17 cellular contexts compared by ENCODE assay signal in genomic region chr6:108383967-108384366, GRCh38.
DNase-seq lines count a peak whose midpoint lies in the region; ATAC-seq and TF ChIP-seq lines count a peak whose summit lies in the region.
"Had no signal": no experiment of that assay in that cellular context is flagged by ENCODE, and none has a peak within 500 bp of the region (broad histone marks: within the 10 kb centered on the region; RNA-seq: fewer than 3 reads in every experiment).

No MANE protein-coding gene starts in this region.

- H3K18ac ChIP-seq in trophoblast cell (ENCODE audit: low read length) = no peak overlapping the region

- CTCF ChIA-PET in PC-3 (lab: Charles Lee) = no interaction called here

- POLR2A ChIA-PET in PC-3 (lab: Charles Lee; ENCODE audit: unreplicated experiment) = no interaction called here

- no peak overlapping the region for H2AFZ ChIP-seq in PC-3 (ENCODE audit: low read length)
- H2AFZ ChIP-seq in trophoblast cell (ENCODE audit: insufficient read depth, low read length, poor library complexity) = no peak overlapping the region

- H3K27ac ChIP-seq in PC-3 (ENCODE audit: low read length) (no peak overlapping the region), trophoblast cell (ENCODE audit: low read depth, low read length) (peak overlapping the region; percentile 92), esophagus squamous epithelium (no peak overlapping the region)
- H3K27ac ChIP-seq: A549, Peyer's patch, SJCRH30 had no signal

- no peaks in the 10 kb centered on the region for H3K9me2 ChIP-seq in PC-3 (replicated peaks; ENCODE audit: low read length)

- H3K14ac ChIP-seq in trophoblast cell (ENCODE audit: low read length) = no peak overlapping the region

- TF ChIP-seq POLR2A in esophagus squamous epithelium (IDR thresholded peaks at IDR 0.05) = no peak

- ATAC-seq in PC-3 (no peak), HG03095 (IDR thresholded peaks at IDR 0.05; ENCODE audit: unreplicated experiment) (no peak)
- ATAC-seq: A549 had no signal

- H3K9ac ChIP-seq in PC-3 (ENCODE audit: low read length) (no peak overlapping the region), trophoblast cell (ENCODE audit: low read length) (no peak overlapping the region)

- no peaks in the 10 kb centered on the region for H3F3A ChIP-seq in PC-3 (ENCODE audit: low read length, unreplicated experiment)

- no peaks in the 10 kb centered on the region for H3K36me3 ChIP-seq in PC-3 (ENCODE audit: low read depth, low read length)
- peaks cover 2% of the 10 kb centered on the region in 2 experiments for H3K36me3 ChIP-seq in trophoblast cell (ENCODE audit: control insufficient read depth in 1 of 2, insufficient read depth in 2 of 2, low read length in 2 of 2)
- H3K36me3 ChIP-seq in esophagus squamous epithelium = no peaks in the 10 kb centered on the region
- H3K36me3 ChIP-seq: Peyer's patch had no signal

- no CpG with 5 or more reads among the region's 1 CpG for WGBS in trophoblast cell (ENCODE audit: extremely low coverage, insufficient coverage, insufficient read length)
- WGBS in esophagus squamous epithelium, 2 donors = 60 to 73% methylated on average over 1 of the region's 1 CpG

- H3K36me3 Mint-ChIP-seq in endothelial cell (ENCODE audit: low read depth, unreplicated experiment) = peaks cover 4% of the 10 kb centered on the region
- no peaks in the 10 kb centered on the region for H3K36me3 Mint-ChIP-seq in activated CD4-positive, alpha-beta T cell treated with anti-CD3 and anti-CD28 coated beads, Interleukin-2, amount 10 ng/mL, durations not matched to agents 24 days and 14 days (ENCODE audit: low read depth)

- no peak overlapping the region for H2AK5ac ChIP-seq in trophoblast cell (ENCODE audit: low read length)

- no peaks in the 10 kb centered on the region for H4K20me1 ChIP-seq in PC-3 (ENCODE audit: low read length)

- no peaks in the 10 kb centered on the region for H3K9me3 Mint-ChIP-seq in endothelial cell (ENCODE audit: unreplicated experiment)
- H3K9me3 Mint-ChIP-seq in activated CD4-positive, alpha-beta T cell treated with anti-CD3 and anti-CD28 coated beads, Interleukin-2, amount 10 ng/mL, durations not matched to agents 24 days and 14 days = no peaks in the 10 kb centered on the region

- peak overlapping the region; percentile 77 for H2BK5ac ChIP-seq in trophoblast cell (ENCODE audit: low read depth, low read length, poor library complexity)

- H3K79me2 ChIP-seq in PC-3 (ENCODE audit: low read length) (no peaks in the 10 kb centered on the region), trophoblast cell (ENCODE audit: control insufficient read depth, insufficient read depth, low read length, poor library complexity) (no peaks in the 10 kb centered on the region)

- H2BK12ac ChIP-seq in trophoblast cell (ENCODE audit: low read length) = no peak overlapping the region

- no peak overlapping the region for H4K8ac ChIP-seq in trophoblast cell (ENCODE audit: low read depth, low read length)

- peak; percentile 39 for DNase-seq in EH (ENCODE audit: low read depth)
- DNase-seq in PC-3 = peak; percentile 4
- no peak for DNase-seq in endothelial cell (ENCODE audit: low spot score)
- peak; percentile 96 to 99 for DNase-seq in trophoblast cell
- DNase-seq in NAMALWA (ENCODE audit: low spot score) = no peak
- DNase-seq in esophagus squamous epithelium (lab: John Stamatoyannopoulos, UW) = no peak
- DNase-seq in activated CD4-positive, alpha-beta T cell treated with anti-CD3 and anti-CD28 coated beads, Interleukin-2, amount 10 ng/mL, durations not matched to agents 24 days and 14 days = no peak
- DNase-seq: DMS53, H9, IMR-90, Kasumi-1, NCI-H1048, Peyer's patch, SJCRH30 had no signal

- H3K4me2 ChIP-seq in PC-3 (ENCODE audit: low read length) (no peak overlapping the region), trophoblast cell (ENCODE audit: low read length) (peak overlapping the region; percentile 38)
- H3K4me2 ChIP-seq: A549 had no signal

- H3K4me1 ChIP-seq in PC-3 (ENCODE audit: insufficient read depth, low read length) = no peaks in the 10 kb centered on the region
- H3K4me1 ChIP-seq in trophoblast cell (ENCODE audit: control insufficient read depth in 1 of 2, insufficient read depth in 2 of 2, low read length in 2 of 2) = peaks cover 4 to 11% of the 10 kb centered on the region in 2 experiments
- H3K4me1 ChIP-seq in esophagus squamous epithelium = peaks cover 0 to 22% (median 6%) of the 10 kb centered on the region in 3 donors
- H3K4me1 ChIP-seq: A549, Peyer's patch, SJCRH30 had no signal

- no peak overlapping the region for H3K23ac ChIP-seq in trophoblast cell (ENCODE audit: low read length)

- peak overlapping the region; percentile 65 for H3K27ac Mint-ChIP-seq in endothelial cell (ENCODE audit: unreplicated experiment)
- no peak overlapping the region for H3K27ac Mint-ChIP-seq in activated CD4-positive, alpha-beta T cell treated with anti-CD3 and anti-CD28 coated beads, Interleukin-2, amount 10 ng/mL, durations not matched to agents 24 days and 14 days
- H3K27ac Mint-ChIP-seq: H9 had no signal

- no peak overlapping the region for H4K12ac ChIP-seq in trophoblast cell (ENCODE audit: low read depth, low read length)

- no peaks in the 10 kb centered on the region for H3K27me3 ChIP-seq in PC-3 (ENCODE audit: low read length)
- no peaks in the 10 kb centered on the region for H3K27me3 ChIP-seq in trophoblast cell (ENCODE audit: insufficient read depth, low read length)
- H3K27me3 ChIP-seq in esophagus squamous epithelium = no peaks in the 10 kb centered on the region
- H3K27me3 ChIP-seq: Peyer's patch, SJCRH30 had no signal

- peaks cover 11% of the 10 kb centered on the region for H3K4me1 Mint-ChIP-seq in endothelial cell (ENCODE audit: unreplicated experiment)
- H3K4me1 Mint-ChIP-seq in activated CD4-positive, alpha-beta T cell treated with anti-CD3 and anti-CD28 coated beads, Interleukin-2, amount 10 ng/mL, durations not matched to agents 24 days and 14 days = no peaks in the 10 kb centered on the region
- H3K4me1 Mint-ChIP-seq: CD14-positive monocyte, H9 had no signal

- no peaks in the 10 kb centered on the region for H3K27me3 Mint-ChIP-seq in endothelial cell (ENCODE audit: unreplicated experiment)
- H3K27me3 Mint-ChIP-seq in activated CD4-positive, alpha-beta T cell treated with anti-CD3 and anti-CD28 coated beads, Interleukin-2, amount 10 ng/mL, durations not matched to agents 24 days and 14 days = no peaks in the 10 kb centered on the region

- H3K9me3 ChIP-seq in PC-3 (ENCODE audit: low read length) = no peaks in the 10 kb centered on the region
- H3K9me3 ChIP-seq in trophoblast cell (ENCODE audit: insufficient read depth, low read depth, low read length) = no peaks in the 10 kb centered on the region
- no peaks in the 10 kb centered on the region for H3K9me3 ChIP-seq in esophagus squamous epithelium
- H3K9me3 ChIP-seq: A549, Peyer's patch, SJCRH30 had no signal

- H3K4ac ChIP-seq in trophoblast cell (ENCODE audit: low read depth, low read length) = no peak overlapping the region

- intact Hi-C loops in PC-3 (cut with micrococcal nuclease) (no loop called here), esophagus squamous epithelium (cut with DNase I) (no loop called here)
- intact Hi-C loops in activated CD4-positive, alpha-beta T cell treated with anti-CD3 and anti-CD28 coated beads, Interleukin-2, amount 10 ng/mL, durations not matched to agents 24 days and 14 days (cut with micrococcal nuclease) = no loop called here

- TF ChIP-seq CTCF in PC-3 (conservative IDR thresholded peaks at IDR 0.05; ENCODE audit: low read depth, low read length) (no peak), endothelial cell (IDR thresholded peaks at IDR 0.05; ENCODE audit: unreplicated experiment) (no peak), esophagus squamous epithelium (IDR thresholded peaks at IDR 0.05) (no peak)

- H3K4me3 ChIP-seq in PC-3 (ENCODE audit: low read length) (no peak overlapping the region), trophoblast cell (ENCODE audit: low read depth, low read length) (no peak overlapping the region), esophagus squamous epithelium (no peak overlapping the region)
- H3K4me3 ChIP-seq: A549, Peyer's patch, SJCRH30 had no signal

- peak overlapping the region; percentile 35 for H4K91ac ChIP-seq in trophoblast cell (ENCODE audit: low read depth, low read length)

- H2BK120ac ChIP-seq in trophoblast cell (ENCODE audit: insufficient read depth, low read length, poor library complexity) = peak overlapping the region; percentile 75

- H3K79me1 ChIP-seq in trophoblast cell (ENCODE audit: low read length) = peaks cover 6% of the 10 kb centered on the region

- H3K4me3 Mint-ChIP-seq in endothelial cell (ENCODE audit: unreplicated experiment) = no peak overlapping the region
- no peak overlapping the region for H3K4me3 Mint-ChIP-seq in activated CD4-positive, alpha-beta T cell treated with anti-CD3 and anti-CD28 coated beads, Interleukin-2, amount 10 ng/mL, durations not matched to agents 24 days and 14 days
- H3K4me3 Mint-ChIP-seq: CD14-positive monocyte, H9 had no signal

- no TSS peak for BruUV-seq in PC-3 (replicated peaks; lab: Mats Ljungman, UMichigan)

Comparison
In these comparisons a context has a peak if more than half of its experiments do, and no peak if none do; other contexts are left out.
1. DNase-seq: peak in EH (single experiment), PC-3 (single experiment) and trophoblast cell (2 of 2); none in endothelial cell (single experiment), NAMALWA (single experiment), esophagus squamous epithelium (single experiment) and activated CD4-positive, alpha-beta T cell treated with anti-CD3 and anti-CD28 coated beads, Interleukin-2, amount 10 ng/mL, durations not matched to agents 24 days and 14 days (single experiment).